21 cellular contexts compared by ENCODE assay signal in genomic region chr2:116319935-116320334, GRCh38.
"Had no signal": no experiment of that assay in that cellular context is flagged by ENCODE, and none has a peak within 500 bp of the region (broad histone marks: within the 10 kb centered on the region; RNA-seq: fewer than 3 reads in every experiment).

No MANE protein-coding gene starts in this region.

- H3K36me3 Mint-ChIP-seq: activated naive CD8-positive, alpha-beta T cell treated with anti-CD3 and anti-CD28 coated beads, Interleukin-2, amount 10 ng/mL, durations not matched to agents 7 days and 5 days; stimulated activated memory B cell treated with anti-CD40 and anti-IgM and Interleukin-4, amounts not matched to agents 10 μg/mL and 1 μg/mL and 100 μg/mL, for 72 hours had no signal

- H3K9me3 ChIP-seq: suprapubic skin, tibial nerve had no signal

- H3K4me3 ChIP-seq: coronary artery, smooth muscle cell, stomach, suprapubic skin, tibial nerve had no signal

- H3K4me2 ChIP-seq: smooth muscle cell had no signal

- H3K4me1 ChIP-seq: stomach, suprapubic skin, tibial nerve had no signal

- H3K27ac ChIP-seq: coronary artery, stomach, suprapubic skin, tibial nerve had no signal

- DNase-seq: activated CD4-positive, alpha-beta T cell treated with anti-CD3 and anti-CD28 coated beads, Interleukin-2, amount 50 U/mL, for 48 hours; activated CD8-positive, alpha-beta memory T cell treated with anti-CD3 and anti-CD28 coated beads, Interleukin-2, amount 50 U/mL, for 48 hours; activated effector memory CD4-positive, alpha-beta T cell treated with Interleukin-2 at 50 U/mL for 16 hours; activated naive CD4-positive, alpha-beta T cell treated with anti-CD3 and anti-CD28 coated beads for 36 hours; activated naive CD8-positive, alpha-beta T cell treated with anti-CD3 and anti-CD28 coated beads, Interleukin-2, amount 10 ng/mL, durations not matched to agents 7 days and 5 days; activated T-cell treated with anti-CD3 and anti-CD28 coated beads, Interleukin-2, amount 50 U/mL, for 4 hours; amniotic stem cell; left ventricle myocardium superior; mammary epithelial cell; occipital lobe; posterior cingulate gyrus; stimulated activated CD4-positive, alpha-beta T cell treated with anti-CD3 and anti-CD28 coated beads, Interleukin-15, amount 100 ng/mL, for 24 hours; stomach; T-helper 1 cell had no signal

- H3K27ac Mint-ChIP-seq: activated naive CD4-positive, alpha-beta T cell treated with anti-CD3 and anti-CD28 coated beads for 36 hours; activated naive CD8-positive, alpha-beta T cell treated with anti-CD3 and anti-CD28 coated beads, Interleukin-2, amount 10 ng/mL, durations not matched to agents 7 days and 5 days; nephron; stimulated activated memory B cell treated with anti-CD40 and anti-IgM and Interleukin-4, amounts not matched to agents 10 μg/mL and 1 μg/mL and 100 μg/mL, for 72 hours had no signal

- H3K27me3 ChIP-seq: stomach, suprapubic skin, tibial nerve had no signal

- ATAC-seq: activated T-cell treated with anti-CD3 and anti-CD28 coated beads, Interleukin-2, amount 50 U/mL, for 4 hours; left ventricle myocardium superior; sciatic nerve; stimulated activated memory B cell treated with anti-CD40 and anti-IgM and Interleukin-4, amounts not matched to agents 10 μg/mL and 1 μg/mL and 100 μg/mL, for 72 hours had no signal

- H3K9me3 Mint-ChIP-seq: nephron had no signal

- H3K4me1 Mint-ChIP-seq: activated naive CD8-positive, alpha-beta T cell treated with anti-CD3 and anti-CD28 coated beads, Interleukin-2, amount 10 ng/mL, durations not matched to agents 7 days and 5 days; nephron; stimulated activated memory B cell treated with anti-CD40 and anti-IgM and Interleukin-4, amounts not matched to agents 10 μg/mL and 1 μg/mL and 100 μg/mL, for 72 hours had no signal

- H3K4me3 Mint-ChIP-seq: activated naive CD4-positive, alpha-beta T cell treated with anti-CD3 and anti-CD28 coated beads for 36 hours; activated naive CD8-positive, alpha-beta T cell treated with anti-CD3 and anti-CD28 coated beads, Interleukin-2, amount 10 ng/mL, durations not matched to agents 7 days and 5 days; activated T-cell treated with anti-CD3 and anti-CD28 coated beads, Interleukin-2, amount 50 U/mL, for 4 hours; nephron; stimulated activated memory B cell treated with anti-CD40 and anti-IgM and Interleukin-4, amounts not matched to agents 10 μg/mL and 1 μg/mL and 100 μg/mL, for 72 hours had no signal

- H3K27me3 Mint-ChIP-seq: activated naive CD8-positive, alpha-beta T cell treated with anti-CD3 and anti-CD28 coated beads, Interleukin-2, amount 10 ng/mL, durations not matched to agents 7 days and 5 days; stimulated activated memory B cell treated with anti-CD40 and anti-IgM and Interleukin-4, amounts not matched to agents 10 μg/mL and 1 μg/mL and 100 μg/mL, for 72 hours had no signal

- H3K36me3 ChIP-seq: stomach, suprapubic skin, tibial nerve had no signal
